In the genomic region with DNA sequence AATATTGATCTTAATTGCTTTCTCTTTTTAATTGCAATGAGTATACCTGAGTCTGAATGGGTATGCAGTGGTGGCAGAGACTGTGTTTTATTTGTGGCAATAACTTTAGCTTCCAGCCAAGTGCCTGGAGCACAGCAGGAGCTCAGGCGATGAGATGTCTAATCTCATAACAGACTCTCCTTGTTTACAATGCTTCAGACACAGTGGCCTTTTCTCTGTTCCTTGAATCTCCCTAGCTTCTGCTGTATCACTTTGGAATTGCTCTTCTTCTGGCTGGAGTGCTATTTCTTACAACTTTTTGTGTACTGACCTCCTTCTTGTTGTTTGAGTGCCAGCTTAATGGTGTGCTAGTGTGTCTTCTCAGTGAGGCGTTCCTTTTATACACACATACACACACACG, we compare ENCODE assay signal across 14 cellular contexts.
DNase-seq lines count a peak whose midpoint lies in the region; ATAC-seq, FAIRE-seq and TF ChIP-seq lines count a peak whose summit lies in the region.
"Had no signal": no experiment of that assay in that cellular context is flagged by ENCODE, and none has a peak within 500 bp of the region (broad histone marks: within the 10 kb centered on the region; RNA-seq: fewer than 3 reads in every experiment).

No MANE protein-coding gene starts in this region.

- peaks cover 0 to 9% (median 3%) of the 10 kb centered on the region in 4 experiments; a peak in 4 of 7 replicates for H3K4me1 ChIP-seq in H1 (replicated peaks in 1 of 4; ENCODE audit: control insufficient read depth in 3 of 4, insufficient read depth in 4 of 4, low read length in 3 of 4)

- H3K23me2 ChIP-seq in H1 (ENCODE audit: low read depth, low read length), result no peaks in the 10 kb centered on the region

- H2BK15ac ChIP-seq in H1 (ENCODE audit: low read length), result no peak overlapping the region; the same call in 1 of the 2 replicates

- peak overlapping the region; percentile 94; the same call in 1 of the 2 replicates for H2AFZ ChIP-seq in H1 (ENCODE audit: low read length)

- H3K4me1 Mint-ChIP-seq in neural crest cell, result peaks cover 26% of the 10 kb centered on the region
- H3K4me1 Mint-ChIP-seq in activated CD4-positive, alpha-beta memory T cell treated with anti-CD3 and anti-CD28 coated beads for 36 hours (ENCODE audit: low read depth), result peaks cover 2% of the 10 kb centered on the region

- peak overlapping the region; percentile 36 for H3K4ac ChIP-seq in H1 (replicated peaks; ENCODE audit: insufficient read length, low read depth, low read length)

- TF ChIP-seq EP300 in H1 (IDR thresholded peaks at IDR 0.05; ENCODE audit: borderline replicate concordance in 1 of 2, low read depth in 2 of 2, low read length in 2 of 2), result no peak

- H3K4me3 Mint-ChIP-seq in neural crest cell, result no peak overlapping the region
- H3K4me3 Mint-ChIP-seq in activated CD4-positive, alpha-beta memory T cell treated with anti-CD3 and anti-CD28 coated beads for 36 hours, result no peak overlapping the region
- H3K4me3 Mint-ChIP-seq: CD14-positive monocyte had no signal

- no peaks in the 10 kb centered on the region for H3K27me3 Mint-ChIP-seq in neural crest cell (ENCODE audit: low read depth)
- no peaks in the 10 kb centered on the region for H3K27me3 Mint-ChIP-seq in activated CD4-positive, alpha-beta memory T cell treated with anti-CD3 and anti-CD28 coated beads for 36 hours

- no peaks in the 10 kb centered on the region for H3K36me3 Mint-ChIP-seq in neural crest cell (ENCODE audit: low read depth)
- H3K36me3 Mint-ChIP-seq in activated CD4-positive, alpha-beta memory T cell treated with anti-CD3 and anti-CD28 coated beads for 36 hours, result no peaks in the 10 kb centered on the region
- H3K36me3 Mint-ChIP-seq: CD14-positive monocyte had no signal

- intact Hi-C loops in activated CD4-positive, alpha-beta memory T cell treated with anti-CD3 and anti-CD28 coated beads for 36 hours (cut with micrococcal nuclease), result no loop called here

- H3K4me3 ChIP-seq in H1 (ENCODE audit: extremely low read depth in 1 of 4, insufficient read depth in 2 of 4, low read depth in 3 of 4, low read length in 4 of 4), result no peak overlapping the region
- H3K4me3 ChIP-seq: K562 had no signal

- 80% methylated on average over 3 of the region's 3 CpGs; no CpG with 5 or more reads in 1 of the 2 experiments for WGBS in H1 (ENCODE audit: extremely low coverage in 1 of 2, insufficient coverage in 1 of 2, insufficient read length in 1 of 2, insufficient replicate concordance in 2 of 2, low coverage in 1 of 2, low lambda C conversion rate in 2 of 2, missing lambda C conversion rate in 1 of 2), 2 experiments

- H3K14ac ChIP-seq in H1 (ENCODE audit: insufficient read length), result no peak overlapping the region

- H3K27ac Mint-ChIP-seq in neural crest cell (ENCODE audit: unreplicated experiment), result peak overlapping the region; percentile 30
- H3K27ac Mint-ChIP-seq in activated CD4-positive, alpha-beta memory T cell treated with anti-CD3 and anti-CD28 coated beads for 36 hours, result no peak overlapping the region
- H3K27ac Mint-ChIP-seq: CD14-positive monocyte had no signal

- H3K79me1 ChIP-seq in H1 (ENCODE audit: low read depth, low read length), result no peaks in the 10 kb centered on the region

- TF ChIP-seq RAD21 in H1 (IDR thresholded peaks at IDR 0.05 in 1 of 2, conservative IDR thresholded peaks at IDR 0.05 in 1 of 2; ENCODE audit: low read depth in 2 of 2, low read length in 2 of 2), result no peak

- no peaks in the 10 kb centered on the region for H3K27me3 ChIP-seq in H1 (replicated peaks in 1 of 4; ENCODE audit: control insufficient read depth in 3 of 4, extremely low read depth in 1 of 4, insufficient read depth in 3 of 4, low read length in 3 of 4)

- no peak overlapping the region for H3K56ac ChIP-seq in H1 (replicated peaks; ENCODE audit: insufficient read length, low read depth, low read length)

- H3K27ac ChIP-seq in 22Rv1 (peak overlapping the region; percentile 49), H1 (ENCODE audit: low read depth, low read length) (no peak overlapping the region)

- no peak overlapping the region for H2AK5ac ChIP-seq in H1 (ENCODE audit: low read depth, low read length)

- no peak overlapping the region for H4K5ac ChIP-seq in H1 (ENCODE audit: insufficient read length, low read depth, low read length)

- no peak for FAIRE-seq in H1 (lab: Jason Lieb, UNC)
- FAIRE-seq: A204.1, K562 had no signal

- no peak for TF ChIP-seq POLR2A in H1 (IDR thresholded peaks at IDR 0.05; ENCODE audit: control extremely low read depth in 1 of 2, low read depth in 2 of 2, low read length in 2 of 2)

- peak overlapping the region; percentile 52; the same call in 1 of the 2 replicates for H2BK20ac ChIP-seq in H1 (ENCODE audit: low read length)

- H3K23ac ChIP-seq in H1 (ENCODE audit: insufficient read length), result no peak overlapping the region

- no peak overlapping the region for H2BK120ac ChIP-seq in H1 (replicated peaks; ENCODE audit: low read depth, low read length)

- no peak overlapping the region for H4K91ac ChIP-seq in H1 (replicated peaks; ENCODE audit: insufficient read length, low read length)

- DNase-seq in HEK293T (ENCODE audit: extremely low spot score) (peak; percentile 35), H1 (ENCODE audit: low read depth in 1 of 2, low spot score in 2 of 2) (no peak), neural crest cell (ENCODE audit: low read depth, low spot score) (no peak), DMS53 treated with DMSO at 0.1 percent for 48 hours (lab: John Stamatoyannopoulos, UW; ENCODE audit: unreplicated experiment) (no peak), DMS153 treated with DMSO at 0.1 percent for 48 hours (lab: John Stamatoyannopoulos, UW; ENCODE audit: unreplicated experiment) (no peak)
- no peak for DNase-seq in activated CD4-positive, alpha-beta memory T cell treated with anti-CD3 and anti-CD28 coated beads for 36 hours
- DNase-seq: NCI-H146, NCI-H2081 treated with DMSO at 0.1 percent for 48 hours, NCI-H69 had no signal

- no peaks in the 10 kb centered on the region for H3K9me3 Mint-ChIP-seq in neural crest cell
- H3K9me3 Mint-ChIP-seq in activated CD4-positive, alpha-beta memory T cell treated with anti-CD3 and anti-CD28 coated beads for 36 hours, result no peaks in the 10 kb centered on the region

- no peaks in the 10 kb centered on the region for H4K20me1 ChIP-seq in H1 (replicated peaks in 1 of 2; ENCODE audit: control insufficient read depth in 1 of 2, insufficient read depth in 2 of 2, low read length in 2 of 2)

- no peak overlapping the region for H2BK12ac ChIP-seq in H1 (ENCODE audit: low read depth, low read length)

- CTCF ChIA-PET in HEK293T (lab: Yijun Ruan, JAX) (interaction anchor here (0.5 kb wide), 1 partner anchor 64 kb away, joined by 4 read pairs; no protein-coding TSS in a partner anchor), H1 (lab: Charles Lee; ENCODE audit: partially characterized antibody) (no interaction called here)
- CTCF ChIA-PET in activated CD4-positive, alpha-beta memory T cell treated with anti-CD3 and anti-CD28 coated beads for 36 hours (lab: Charles Lee), result no interaction called here

- no peaks in the 10 kb centered on the region for H3K79me2 ChIP-seq in H1 (ENCODE audit: control insufficient read depth in 1 of 2, insufficient read depth in 2 of 2, low read length in 2 of 2)

- no peaks in the 10 kb centered on the region for H3K36me3 ChIP-seq in H1 (ENCODE audit: control insufficient read depth in 2 of 4, insufficient read depth in 4 of 4, low read length in 3 of 4)

- no peak for ATAC-seq in HG03469 (IDR thresholded peaks at IDR 0.05; ENCODE audit: unreplicated experiment)
- ATAC-seq: K562 had no signal

- POLR2A ChIA-PET in HEK293T (lab: Yijun Ruan, JAX) (no interaction called here), H1 (lab: Charles Lee; ENCODE audit: partially characterized antibody) (no interaction called here)
- POLR2A ChIA-PET in activated CD4-positive, alpha-beta memory T cell treated with anti-CD3 and anti-CD28 coated beads for 36 hours (lab: Charles Lee), result no interaction called here

- no peak overlapping the region for H3K4me2 ChIP-seq in H1 (ENCODE audit: insufficient read depth in 1 of 2, low read depth in 2 of 2, low read length in 2 of 2)

- H3K9me3 ChIP-seq in H1 (ENCODE audit: insufficient read depth in 2 of 2, low read depth in 1 of 2, low read length in 1 of 2), result no peaks in the 10 kb centered on the region

- H4K8ac ChIP-seq in H1 (ENCODE audit: extremely low read depth, insufficient read depth, low read length), result no peak overlapping the region

- TF ChIP-seq CTCF in 22Rv1 (IDR thresholded peaks at IDR 0.05) (no peak), H1 (IDR thresholded peaks at IDR 0.05; ENCODE audit: control extremely low read depth in 1 of 3, insufficient read depth in 1 of 3, low read depth in 1 of 3, low read length in 3 of 3) (no peak), neural crest cell (conservative IDR thresholded peaks at IDR 0.05) (no peak)

- H2BK5ac ChIP-seq in H1 (ENCODE audit: low read depth, low read length), result no peak overlapping the region

- no peak overlapping the region for H3K18ac ChIP-seq in H1 (ENCODE audit: extremely low read depth, low read length)

- H3K9ac ChIP-seq in H1 (replicated peaks in 1 of 4; ENCODE audit: extremely low read depth in 1 of 4, low read depth in 3 of 4, low read length in 3 of 4), result no peak overlapping the region

TF ChIP-seq in HEK293T, 16 proteins besides CTCF, POLR2A, EP300 and RAD21:
- no peak for TF ChIP-seq NFRKB (IDR thresholded peaks at IDR 0.05)
- no peak for TF ChIP-seq TARDBP (IDR thresholded peaks at IDR 0.05)
- no peak for TF ChIP-seq L3MBTL2 (conservative IDR thresholded peaks at IDR 0.05)
- TF ChIP-seq FOXK2 (IDR thresholded peaks at IDR 0.05), result peak; percentile 65; the same call in 1 of the 2 replicates
- TF ChIP-seq SP1 (IDR thresholded peaks at IDR 0.05), result no peak
- TF ChIP-seq LEF1 (IDR thresholded peaks at IDR 0.05; ENCODE audit: borderline replicate concordance), result no peak

TF ChIP-seq in H1, 55 proteins besides CTCF, POLR2A, EP300 and RAD21:
- TF ChIP-seq SP1 (IDR thresholded peaks at IDR 0.05; ENCODE audit: low read depth, low read length), result no peak
- no peak for TF ChIP-seq POLR2AphosphoS5 (IDR thresholded peaks at IDR 0.05; ENCODE audit: low read depth, low read length)
- TF ChIP-seq TEAD4 (IDR thresholded peaks at IDR 0.05; ENCODE audit: low read depth, low read length), result no peak
- no peak for TF ChIP-seq KDM5A (IDR thresholded peaks at IDR 0.05; ENCODE audit: low read length)
